In genomic region chr2:219661197-219661954, GRCh38 we compare ENCODE assay signal across 10 cellular contexts. TPM values are rescaled to one million over a fixed set of nuclear protein-coding genes. Genes with fewer than 3 reads are reported as not detected.
DNase-seq lines count a peak whose midpoint lies in the region; ATAC-seq and TF ChIP-seq lines count a peak whose summit lies in the region.
"Had no signal": no experiment of that assay in that cellular context is flagged by ENCODE, and none has a peak within 500 bp of the region (broad histone marks: within the 10 kb centered on the region; RNA-seq: fewer than 3 reads in every experiment).

No MANE protein-coding gene starts in this region.

- H3K4me1 ChIP-seq in left lung: no peaks in the 10 kb centered on the region

- H3K9me3 ChIP-seq in left lung: peaks cover 0 to 16% of the 10 kb centered on the region in 2 donors

- peak; percentile 86 for ATAC-seq in GM18517 (IDR thresholded peaks at IDR 0.05; ENCODE audit: unreplicated experiment)
- peak; percentile 97 for ATAC-seq in GM21619 (IDR thresholded peaks at IDR 0.05; ENCODE audit: unreplicated experiment)
- ATAC-seq in HG03378 (IDR thresholded peaks at IDR 0.05; ENCODE audit: unreplicated experiment): peak; percentile 96
- no peak for ATAC-seq in left lung

- DNase-seq in fibroblast of pulmonary artery (ENCODE audit: low read depth) (peak; percentile 16), left lung (no peak), COLO829 (ENCODE audit: low spot score) (no peak), T-helper 1 cell (no peak), putamen (ENCODE audit: low spot score) (no peak)
- DNase-seq: COR-L47; stimulated activated CD8-positive, alpha-beta memory T cell treated with anti-CD3 and anti-CD28 coated beads, Interleukin-4, amount 100 ng/mL, for 48 hours had no signal

- TF ChIP-seq CTCF in fibroblast of pulmonary artery (IDR thresholded peaks at IDR 0.05; ENCODE audit: low read length, missing control alignments) (no peak), left lung (IDR thresholded peaks at IDR 0.05) (no peak)

- H3K27me3 ChIP-seq in left lung: peaks cover 0 to 17% of the 10 kb centered on the region in 2 donors

- no peak overlapping the region for H3K27ac ChIP-seq in left lung

- intact Hi-C loops in left lung (cut with DNase I): no loop called here

- no peaks in the 10 kb centered on the region for H3K36me3 ChIP-seq in left lung

- H3K4me3 ChIP-seq in fibroblast of pulmonary artery (replicated peaks; ENCODE audit: low read depth, low read length) (no peak overlapping the region), left lung (no peak overlapping the region)

RNA-seq across cellular contexts. Expression of gene SLC4A3, which starts 33.9 kb away (rescaled TPM):
- 1 to 10 TPM; 2.9 to 5.7 TPM for total RNA-seq in left lung
